In the genomic region with DNA sequence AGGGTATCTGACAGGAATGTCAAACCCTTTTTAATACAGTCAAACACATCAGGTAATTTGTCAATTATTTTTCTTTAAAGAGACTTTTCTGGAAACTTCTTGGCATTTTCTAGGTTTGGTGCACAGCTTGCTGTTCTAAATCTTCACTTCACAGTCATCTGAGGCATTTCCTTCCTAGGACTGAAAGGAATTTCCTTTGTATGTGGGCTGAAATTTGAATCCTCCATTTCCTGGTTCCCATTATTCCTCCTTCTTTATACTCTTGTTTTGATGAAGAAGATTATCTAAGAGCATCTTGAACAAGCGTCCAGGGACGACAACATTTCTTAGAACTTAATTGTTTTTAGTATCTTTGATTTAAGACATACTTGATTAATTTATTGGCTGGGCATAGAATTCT, we compare ENCODE assay signal across 16 cellular contexts. TPM values are rescaled to one million over a fixed set of nuclear protein-coding genes. Genes with fewer than 3 reads are reported as not detected.
DNase-seq lines count a peak whose midpoint lies in the region; ATAC-seq, FAIRE-seq and TF ChIP-seq lines count a peak whose summit lies in the region.
"Had no signal": no experiment of that assay in that cellular context is flagged by ENCODE, and none has a peak within 500 bp of the region (broad histone marks: within the 10 kb centered on the region; RNA-seq: fewer than 3 reads in every experiment).

No MANE protein-coding gene starts in this region.

- POLR2A ChIA-PET in A673 (lab: Charles Lee; ENCODE audit: low non-redundant PET) = interaction anchor here (0.7 kb wide), 1 partner anchor 79 kb away, joined by 4 read pairs; no protein-coding TSS in a partner anchor
- POLR2A ChIA-PET in activated CD8-positive, alpha-beta T cell treated with anti-CD3 and anti-CD28 coated beads, Interleukin-2, amount 10 ng/mL, durations not matched to agents 7 days and 5 days (lab: Charles Lee) = no interaction called here

- WGBS in mesodermal cell (ENCODE audit: insufficient coverage in 2 of 2), 2 experiments = no CpG with 5 or more reads among the region's 2 CpGs

- no TSS peak for BruUV-seq in A673 (replicated peaks; lab: Mats Ljungman, UMichigan)

- H3K27me3 ChIP-seq in A673 (replicated peaks; ENCODE audit: insufficient read depth, low read depth, low read length, poor library complexity) = no peaks in the 10 kb centered on the region
- H3K27me3 ChIP-seq in HUES48 (ENCODE audit: control insufficient read depth, insufficient read depth, low read length) = no peaks in the 10 kb centered on the region
- H3K27me3 ChIP-seq: foreskin keratinocyte, pancreas, vagina had no signal

- H3K36me3 ChIP-seq in A673 (ENCODE audit: insufficient read depth, low read length, poor library complexity, severe bottlenecking) (no peaks in the 10 kb centered on the region), HUES48 (ENCODE audit: control insufficient read depth, insufficient read depth, low read length) (peaks cover 13% of the 10 kb centered on the region; the same call in 1 of the 2 replicates), mesodermal cell (ENCODE audit: control insufficient read depth, insufficient read depth, low read length) (peaks cover 60% of the 10 kb centered on the region)
- H3K36me3 ChIP-seq: pancreas, vagina had no signal

- no peak overlapping the region for H3K9ac ChIP-seq in HUES48 (ENCODE audit: low read depth, low read length)

- no peak overlapping the region for H3K4me3 Mint-ChIP-seq in activated CD8-positive, alpha-beta T cell treated with anti-CD3 and anti-CD28 coated beads, Interleukin-2, amount 10 ng/mL, durations not matched to agents 7 days and 5 days
- H3K4me3 Mint-ChIP-seq: activated naive CD4-positive, alpha-beta T cell treated with anti-CD3 and anti-CD28 coated beads, Interleukin-2, amount 10 ng/mL, durations not matched to agents 7 days and 5 days had no signal

- H3K27ac ChIP-seq in A673 (ENCODE audit: low read depth, low read length, poor library complexity, severe bottlenecking) (peak overlapping the region; percentile 83), HUES48 (ENCODE audit: low read depth, low read length) (peak overlapping the region; percentile 66), mesodermal cell (ENCODE audit: low read depth, low read length, severe bottlenecking) (peak overlapping the region; percentile 68)
- H3K27ac ChIP-seq: foreskin keratinocyte, pancreas, vagina had no signal

- H3K27ac Mint-ChIP-seq in activated CD8-positive, alpha-beta T cell treated with anti-CD3 and anti-CD28 coated beads, Interleukin-2, amount 10 ng/mL, durations not matched to agents 7 days and 5 days = no peak overlapping the region
- H3K27ac Mint-ChIP-seq: activated naive CD4-positive, alpha-beta T cell treated with anti-CD3 and anti-CD28 coated beads, Interleukin-2, amount 10 ng/mL, durations not matched to agents 7 days and 5 days had no signal

- no peaks in the 10 kb centered on the region for H3K4me1 Mint-ChIP-seq in activated CD8-positive, alpha-beta T cell treated with anti-CD3 and anti-CD28 coated beads, Interleukin-2, amount 10 ng/mL, durations not matched to agents 7 days and 5 days (ENCODE audit: low read depth)
- H3K4me1 Mint-ChIP-seq: activated naive CD4-positive, alpha-beta T cell treated with anti-CD3 and anti-CD28 coated beads, Interleukin-2, amount 10 ng/mL, durations not matched to agents 7 days and 5 days had no signal

- no peak for FAIRE-seq in D721Med (lab: Jason Lieb, UNC)
- FAIRE-seq: pancreas had no signal

- no peaks in the 10 kb centered on the region for H3K9me3 Mint-ChIP-seq in activated CD8-positive, alpha-beta T cell treated with anti-CD3 and anti-CD28 coated beads, Interleukin-2, amount 10 ng/mL, durations not matched to agents 7 days and 5 days (ENCODE audit: insufficient read depth)
- H3K9me3 Mint-ChIP-seq: activated naive CD4-positive, alpha-beta T cell treated with anti-CD3 and anti-CD28 coated beads, Interleukin-2, amount 10 ng/mL, durations not matched to agents 7 days and 5 days had no signal

- H3K4me1 ChIP-seq in A673 (ENCODE audit: insufficient read depth, low read length, poor library complexity, severe bottlenecking) = peaks cover 24% of the 10 kb centered on the region
- peaks cover 19% of the 10 kb centered on the region for H3K4me1 ChIP-seq in HUES48 (ENCODE audit: control insufficient read depth, insufficient read depth, low read length)
- H3K4me1 ChIP-seq in mesodermal cell (ENCODE audit: control insufficient read depth, insufficient read depth, low read length, poor library complexity, severe bottlenecking) = peaks cover 9% of the 10 kb centered on the region
- H3K4me1 ChIP-seq: pancreas had no signal

- no peaks in the 10 kb centered on the region for H3K36me3 Mint-ChIP-seq in activated CD8-positive, alpha-beta T cell treated with anti-CD3 and anti-CD28 coated beads, Interleukin-2, amount 10 ng/mL, durations not matched to agents 7 days and 5 days (ENCODE audit: low read depth)
- H3K36me3 Mint-ChIP-seq: activated naive CD4-positive, alpha-beta T cell treated with anti-CD3 and anti-CD28 coated beads, Interleukin-2, amount 10 ng/mL, durations not matched to agents 7 days and 5 days had no signal

- no peak overlapping the region for H3K4me3 ChIP-seq in A673 (ENCODE audit: low read depth, low read length, poor library complexity, severe bottlenecking)
- H3K4me3 ChIP-seq in HUES48 (ENCODE audit: low read depth, low read length) = no peak overlapping the region
- no peak overlapping the region for H3K4me3 ChIP-seq in mesodermal cell (ENCODE audit: extremely low read depth, insufficient read depth, low read length, poor library complexity, severe bottlenecking)
- H3K4me3 ChIP-seq: pancreas, vagina had no signal

- DNase-seq in A673 (ENCODE audit: low spot score) = peak; percentile 80
- DNase-seq in dermis blood vessel endothelial cell = peak; percentile 81
- DNase-seq in D721Med (ENCODE audit: insufficient read length, low spot score) = no peak
- DNase-seq in activated CD8-positive, alpha-beta T cell treated with anti-CD3 and anti-CD28 coated beads, Interleukin-2, amount 10 ng/mL, durations not matched to agents 7 days and 5 days = no peak
- DNase-seq: activated naive CD4-positive, alpha-beta T cell treated with anti-CD3 and anti-CD28 coated beads, Interleukin-2, amount 10 ng/mL, durations not matched to agents 7 days and 5 days; DND-41; NCI-H1417 treated with DMSO at 0.1 percent for 48 hours; NCI-H526 treated with DMSO at 0.1 percent for 48 hours; pancreas; T1000 had no signal

- no peak for TF ChIP-seq CTCF in A673 (conservative IDR thresholded peaks at IDR 0.05; ENCODE audit: low read depth, low read length)
- TF ChIP-seq CTCF in D721Med (IDR thresholded peaks at IDR 0.05; ENCODE audit: insufficient read depth, missing control alignments) = no peak

- H3K9me3 ChIP-seq in A673 (ENCODE audit: low read depth, low read length, poor library complexity, severe bottlenecking) (peaks cover 7% of the 10 kb centered on the region), HUES48 (ENCODE audit: control insufficient read depth, insufficient read depth, low read length) (peaks cover 3% of the 10 kb centered on the region; the same call in 1 of the 2 replicates), mesodermal cell (ENCODE audit: control insufficient read depth, low read length) (peaks cover 5% of the 10 kb centered on the region)
- H3K9me3 ChIP-seq: pancreas, vagina had no signal

- H3K27me3 Mint-ChIP-seq in activated CD8-positive, alpha-beta T cell treated with anti-CD3 and anti-CD28 coated beads, Interleukin-2, amount 10 ng/mL, durations not matched to agents 7 days and 5 days (ENCODE audit: low read depth) = peaks cover 2% of the 10 kb centered on the region
- H3K27me3 Mint-ChIP-seq: activated naive CD4-positive, alpha-beta T cell treated with anti-CD3 and anti-CD28 coated beads, Interleukin-2, amount 10 ng/mL, durations not matched to agents 7 days and 5 days had no signal

- no peak for ATAC-seq in GM21528 (IDR thresholded peaks at IDR 0.05; ENCODE audit: low FRiP score, unreplicated experiment)
- ATAC-seq in activated CD8-positive, alpha-beta T cell treated with anti-CD3 and anti-CD28 coated beads, Interleukin-2, amount 10 ng/mL, durations not matched to agents 7 days and 5 days = no peak
- ATAC-seq in GM18870 (IDR thresholded peaks at IDR 0.05; ENCODE audit: unreplicated experiment) = no peak
- ATAC-seq: foreskin keratinocyte, pancreas had no signal

- intact Hi-C loops in A673 (cut with micrococcal nuclease; ENCODE audit: unreplicated experiment) = no loop called here

- CTCF ChIA-PET in A673 (lab: Charles Lee) = no interaction called here
- CTCF ChIA-PET in activated CD8-positive, alpha-beta T cell treated with anti-CD3 and anti-CD28 coated beads, Interleukin-2, amount 10 ng/mL, durations not matched to agents 7 days and 5 days (lab: Charles Lee) = interaction anchor here (0.8 kb wide), 1 partner anchor 48 kb away, joined by 3 read pairs; no protein-coding TSS in a partner anchor

RNA-seq across cellular contexts. Expression of gene CALD1, which starts 24.9 kb away (rescaled TPM):
- total RNA-seq in A673 (2021) = 47.9 and 48.0 TPM in 2 replicates
- total RNA-seq in dermis blood vessel endothelial cell = 228 and 258 TPM in 2 replicates
- polyA plus RNA-seq in mesodermal cell (2013, experiment 1 of 2) = 467 TPM
- polyA plus RNA-seq in mesodermal cell (2013, experiment 2 of 2) = 520 TPM
- under 1 TPM in 1 of 2 experiments, not detected in 1; 0.55 TPM for total RNA-seq in activated CD8-positive, alpha-beta T cell treated with anti-CD3 and anti-CD28 coated beads, Interleukin-2, amount 10 ng/mL, durations not matched to agents 7 days and 5 days

Comparison
In these comparisons a context has a peak if more than half of its experiments do, and no peak if none do; other contexts are left out.
1. DNase-seq: peak in A673 (single experiment) and dermis blood vessel endothelial cell (single experiment); none in D721Med (single experiment) and activated CD8-positive, alpha-beta T cell treated with anti-CD3 and anti-CD28 coated beads, Interleukin-2, amount 10 ng/mL, durations not matched to agents 7 days and 5 days (single experiment).
2. RNA of gene CALD1, which starts 24.9 kb away (total RNA-seq): 228 to 258 TPM in dermis blood vessel endothelial cell and 47.9 to 48.0 TPM in A673; 0.55 TPM in activated CD8-positive, alpha-beta T cell treated with anti-CD3 and anti-CD28 coated beads, Interleukin-2, amount 10 ng/mL, durations not matched to agents 7 days and 5 days; every median in the first group is over 10 times any median in the second.
3. Peak in every context shown above with its lines, with median percentiles within 50 percentile points of each other: H3K27ac ChIP-seq.